Comparison of ENCODE assay signal across 8 cellular contexts in genomic region chr15:31215490-31216209, GRCh38.
DNase-seq lines count a peak whose midpoint lies in the region; ATAC-seq and TF ChIP-seq lines count a peak whose summit lies in the region.

No MANE protein-coding gene starts in this region.

- ATAC-seq in left cardiac atrium (peak; percentile 84 to 85), psoas muscle (peak; percentile 88 to 89 (median 88))

- H3K9ac ChIP-seq in adipocyte (ENCODE audit: low read length) = peak overlapping the region; percentile 78

- H3K4me3 ChIP-seq in LNCaP clone FGC (ENCODE audit: low read depth, low read length) (peak overlapping the region; percentile 50), adipocyte (ENCODE audit: low read length) (peak overlapping the region; percentile 70), psoas muscle (peak overlapping the region; percentile 72), urinary bladder (ENCODE audit: low read depth, low read length) (peak overlapping the region; percentile 51)

- TF ChIP-seq CTCF in GM10248 (IDR thresholded peaks at IDR 0.05; ENCODE audit: control extremely low read depth, extremely low read depth, low read depth, missing control alignments) = peak; percentile 94
- peak; percentile 82 for TF ChIP-seq CTCF in LNCaP clone FGC (IDR thresholded peaks at IDR 0.05; ENCODE audit: control insufficient read depth, extremely low read depth, insufficient read depth)
- peak; percentile 76 for TF ChIP-seq CTCF in psoas muscle (IDR thresholded peaks at IDR 0.05)

- WGBS in psoas muscle, 3 donors = 0 to 2% (median 1%) methylated on average over 40 to 75 of the region's 75 CpGs
- 3% methylated on average over 75 of the region's 75 CpGs for WGBS in urinary bladder

- H3K27ac ChIP-seq in psoas muscle (peak overlapping the region; percentile 88), urinary bladder (ENCODE audit: low read depth) (peak overlapping the region; percentile 86)

- H3K9me3 ChIP-seq in adipocyte (ENCODE audit: control insufficient read depth, low read length) (peaks cover 8% of the 10 kb centered on the region), psoas muscle (no peaks in the 10 kb centered on the region)

- POLR2A ChIA-PET in GM10248 (lab: Yijun Ruan, JAX) = interaction anchor here (0.6 kb wide), 1 partner anchor 69 kb away, joined by 3 read pairs; no protein-coding TSS in a partner anchor

- intact Hi-C loops in left cardiac atrium (cut with DNase I) (loop anchor here in 1 of 2 donors (10.0 kb wide), 1 partner anchor 109 kb away; the partner anchor contains the start of gene KLF13), psoas muscle (cut with DNase I) (loop anchor here (1.0 to 10.0 kb wide), 6 partner anchors 47 to 222 kb away; no protein-coding TSS in a partner anchor)

- peak; percentile 91 for DNase-seq in GM10248 (ENCODE audit: extremely low spot score)
- peak; percentile 49 for DNase-seq in H4 (ENCODE audit: low spot score)
- no peak for DNase-seq in LNCaP clone FGC (ENCODE audit: low read depth)
- peak; percentile 57 for DNase-seq in T follicular helper cell (ENCODE audit: low read depth)
- DNase-seq in adipocyte (ENCODE audit: low read depth) = peak; percentile 89
- DNase-seq in left cardiac atrium = peak; percentile 79
- DNase-seq in psoas muscle = peak; percentile 76 to 93

- H3K4me1 ChIP-seq in adipocyte (ENCODE audit: control insufficient read depth, insufficient read depth, low read length) = peaks cover 36% of the 10 kb centered on the region
- H3K4me1 ChIP-seq in psoas muscle = peaks cover 10% of the 10 kb centered on the region
- H3K4me1 ChIP-seq in urinary bladder (ENCODE audit: insufficient read depth) = no peaks in the 10 kb centered on the region

- CTCF ChIA-PET in GM10248 (lab: Yijun Ruan, JAX) = interaction anchor here (0.6 to 2.3 kb wide), 24 partner anchors 9 to 291 kb away, joined by 3 to 27 read pairs (median 6); no protein-coding TSS in a partner anchor

- H3K36me3 ChIP-seq in adipocyte (ENCODE audit: control insufficient read depth, insufficient read depth, low read length, severe bottlenecking) = no peaks in the 10 kb centered on the region
- H3K36me3 ChIP-seq in psoas muscle (ENCODE audit: insufficient read depth in 1 of 2, low read depth in 1 of 2) = no peaks in the 10 kb centered on the region
- H3K36me3 ChIP-seq in urinary bladder (ENCODE audit: insufficient read depth) = no peaks in the 10 kb centered on the region

- H3K27me3 ChIP-seq in adipocyte (replicated peaks; ENCODE audit: control insufficient read depth, insufficient read depth, low read length) = no peaks in the 10 kb centered on the region
- no peaks in the 10 kb centered on the region for H3K27me3 ChIP-seq in psoas muscle (ENCODE audit: insufficient read depth in 3 of 3, low read length in 2 of 3)
